Comparison of ENCODE assay signal across 24 cellular contexts in genomic region chr3:7917443-7918151, GRCh38.
DNase-seq lines count a peak whose midpoint lies in the region; ATAC-seq and TF ChIP-seq lines count a peak whose summit lies in the region.
"Had no signal": no experiment of that assay in that cellular context is flagged by ENCODE, and none has a peak within 500 bp of the region (broad histone marks: within the 10 kb centered on the region; RNA-seq: fewer than 3 reads in every experiment).

No MANE protein-coding gene starts in this region.

- ATAC-seq in activated T-cell treated with anti-CD3 and anti-CD28 coated beads, Interleukin-2, amount 50 U/mL, for 72 hours (replicated peaks in 1 of 2): peak; percentile 88 to 93
- ATAC-seq: body of pancreas, gastrocnemius medialis, SK-N-SH treated with all-trans-retinoic acid at 6 μM for 48 hours had no signal

- H3K9me3 Mint-ChIP-seq in activated naive CD4-positive, alpha-beta T cell treated with anti-CD3 and anti-CD28 coated beads, Interleukin-2, amount 10 ng/mL, durations not matched to agents 7 days and 5 days: peaks cover 4% of the 10 kb centered on the region
- no peaks in the 10 kb centered on the region for H3K9me3 Mint-ChIP-seq in activated T-cell treated with anti-CD3 and anti-CD28 coated beads, Interleukin-2, amount 50 U/mL, for 72 hours
- H3K9me3 Mint-ChIP-seq in stimulated activated naive CD8-positive, alpha-beta T cell treated with anti-CD3 and anti-CD28 coated beads, Interleukin-15, Interleukin-2, amounts not matched to agents 100 ng/mL and 50 ng/mL, for 24 hours: peaks cover 13% of the 10 kb centered on the region
- H3K9me3 Mint-ChIP-seq in endothelial cell (ENCODE audit: unreplicated experiment): no peaks in the 10 kb centered on the region
- H3K9me3 Mint-ChIP-seq: activated T-helper 1 cell treated with anti-CD3 and anti-CD28 coated beads, Interleukin-12 subunit alpha, Interleukin-12 subunit beta, Interleukin-2, Interleukin-4 antibody, amounts not matched to agents 30 ng/mL and 10 ng/mL and 1 ng/mL, durations not matched to agents 14 hours and 24 hours and 36 hours had no signal

- H3K27me3 Mint-ChIP-seq in activated naive CD4-positive, alpha-beta T cell treated with anti-CD3 and anti-CD28 coated beads, Interleukin-2, amount 10 ng/mL, durations not matched to agents 7 days and 5 days: no peaks in the 10 kb centered on the region
- no peaks in the 10 kb centered on the region for H3K27me3 Mint-ChIP-seq in activated T-cell treated with anti-CD3 and anti-CD28 coated beads, Interleukin-2, amount 50 U/mL, for 72 hours (ENCODE audit: low read depth)
- no peaks in the 10 kb centered on the region for H3K27me3 Mint-ChIP-seq in stimulated activated naive CD8-positive, alpha-beta T cell treated with anti-CD3 and anti-CD28 coated beads, Interleukin-15, Interleukin-2, amounts not matched to agents 100 ng/mL and 50 ng/mL, for 24 hours
- H3K27me3 Mint-ChIP-seq in endothelial cell (ENCODE audit: unreplicated experiment): no peaks in the 10 kb centered on the region

- peak; percentile 25 for DNase-seq in activated naive CD4-positive, alpha-beta T cell treated with Interleukin-2 at 50 U/mL for 16 hours
- no peak for DNase-seq in activated naive CD4-positive, alpha-beta T cell treated with anti-CD3 and anti-CD28 coated beads, Interleukin-2, amount 10 ng/mL, durations not matched to agents 7 days and 5 days
- peak; percentile 7 to 17 for DNase-seq in activated T-cell treated with anti-CD3 and anti-CD28 coated beads, Interleukin-2, amount 50 U/mL, for 72 hours
- DNase-seq in stimulated activated CD4-positive, alpha-beta T cell treated with anti-CD3 and anti-CD28 coated beads, Interleukin-2, amount 100 ng/mL, for 24 hours: peak; percentile 22 to 33
- DNase-seq in endothelial cell (ENCODE audit: low spot score) (no peak), GM19238 (ENCODE audit: insufficient read length, low spot score) (no peak)
- DNase-seq: adrenal gland, body of pancreas, C1 segment of cervical spinal cord, DMS79, gastrocnemius medialis, GDM1, H9, KBM-7, MG63, NCI-H1105 treated with DMSO at 0.1 percent for 48 hours, NCI-H1930, NCI-H524 treated with DMSO at 0.1 percent for 48 hours, ovary, substantia nigra, upper lobe of left lung had no signal

- no peak for TF ChIP-seq CTCF in endothelial cell (IDR thresholded peaks at IDR 0.05; ENCODE audit: unreplicated experiment)

- H3K4me1 Mint-ChIP-seq in activated naive CD4-positive, alpha-beta T cell treated with anti-CD3 and anti-CD28 coated beads, Interleukin-2, amount 10 ng/mL, durations not matched to agents 7 days and 5 days: peaks cover 19% of the 10 kb centered on the region
- peaks cover 11% of the 10 kb centered on the region for H3K4me1 Mint-ChIP-seq in activated T-cell treated with anti-CD3 and anti-CD28 coated beads, Interleukin-2, amount 50 U/mL, for 72 hours (ENCODE audit: low read depth)
- H3K4me1 Mint-ChIP-seq in stimulated activated naive CD8-positive, alpha-beta T cell treated with anti-CD3 and anti-CD28 coated beads, Interleukin-15, Interleukin-2, amounts not matched to agents 100 ng/mL and 50 ng/mL, for 24 hours (ENCODE audit: low read depth): peaks cover 33% of the 10 kb centered on the region
- no peaks in the 10 kb centered on the region for H3K4me1 Mint-ChIP-seq in endothelial cell (ENCODE audit: unreplicated experiment)

- H3K36me3 Mint-ChIP-seq in activated naive CD4-positive, alpha-beta T cell treated with anti-CD3 and anti-CD28 coated beads, Interleukin-2, amount 10 ng/mL, durations not matched to agents 7 days and 5 days: no peaks in the 10 kb centered on the region
- no peaks in the 10 kb centered on the region for H3K36me3 Mint-ChIP-seq in activated T-cell treated with anti-CD3 and anti-CD28 coated beads, Interleukin-2, amount 50 U/mL, for 72 hours (ENCODE audit: insufficient read depth in 2 of 2)
- no peaks in the 10 kb centered on the region for H3K36me3 Mint-ChIP-seq in stimulated activated naive CD8-positive, alpha-beta T cell treated with anti-CD3 and anti-CD28 coated beads, Interleukin-15, Interleukin-2, amounts not matched to agents 100 ng/mL and 50 ng/mL, for 24 hours (ENCODE audit: low read depth)
- no peaks in the 10 kb centered on the region for H3K36me3 Mint-ChIP-seq in endothelial cell (ENCODE audit: low read depth, unreplicated experiment)

- CTCF ChIA-PET in activated naive CD4-positive, alpha-beta T cell treated with anti-CD3 and anti-CD28 coated beads, Interleukin-2, amount 10 ng/mL, durations not matched to agents 7 days and 5 days (lab: Charles Lee): no interaction called here

- no peak overlapping the region for H3K4me3 Mint-ChIP-seq in activated naive CD4-positive, alpha-beta T cell treated with anti-CD3 and anti-CD28 coated beads, Interleukin-2, amount 10 ng/mL, durations not matched to agents 7 days and 5 days
- H3K4me3 Mint-ChIP-seq in activated T-cell treated with anti-CD3 and anti-CD28 coated beads, Interleukin-2, amount 50 U/mL, for 72 hours: peak overlapping the region in 1 of 2 donors; percentile 41
- H3K4me3 Mint-ChIP-seq in stimulated activated naive CD8-positive, alpha-beta T cell treated with anti-CD3 and anti-CD28 coated beads, Interleukin-15, Interleukin-2, amounts not matched to agents 100 ng/mL and 50 ng/mL, for 24 hours: peak overlapping the region; percentile 30
- no peak overlapping the region for H3K4me3 Mint-ChIP-seq in endothelial cell (ENCODE audit: unreplicated experiment)
- H3K4me3 Mint-ChIP-seq: activated T-helper 1 cell treated with anti-CD3 and anti-CD28 coated beads, Interleukin-12 subunit alpha, Interleukin-12 subunit beta, Interleukin-2, Interleukin-4 antibody, amounts not matched to agents 30 ng/mL and 10 ng/mL and 1 ng/mL, durations not matched to agents 14 hours and 24 hours and 36 hours; H9 had no signal

- no peak overlapping the region for H3K27ac Mint-ChIP-seq in activated naive CD4-positive, alpha-beta T cell treated with anti-CD3 and anti-CD28 coated beads, Interleukin-2, amount 10 ng/mL, durations not matched to agents 7 days and 5 days
- H3K27ac Mint-ChIP-seq in activated T-cell treated with anti-CD3 and anti-CD28 coated beads, Interleukin-2, amount 50 U/mL, for 72 hours: peak overlapping the region; percentile 2
- peak overlapping the region; percentile 70 for H3K27ac Mint-ChIP-seq in stimulated activated naive CD8-positive, alpha-beta T cell treated with anti-CD3 and anti-CD28 coated beads, Interleukin-15, Interleukin-2, amounts not matched to agents 100 ng/mL and 50 ng/mL, for 24 hours
- no peak overlapping the region for H3K27ac Mint-ChIP-seq in endothelial cell (ENCODE audit: unreplicated experiment)
- H3K27ac Mint-ChIP-seq: activated T-helper 1 cell treated with anti-CD3 and anti-CD28 coated beads, Interleukin-12 subunit alpha, Interleukin-12 subunit beta, Interleukin-2, Interleukin-4 antibody, amounts not matched to agents 30 ng/mL and 10 ng/mL and 1 ng/mL, durations not matched to agents 14 hours and 24 hours and 36 hours; H9 had no signal

Comparison
In these comparisons a context has a peak if more than half of its experiments do, and no peak if none do; other contexts are left out.
1. DNase-seq: peak in activated naive CD4-positive, alpha-beta T cell treated with Interleukin-2 at 50 U/mL for 16 hours (single experiment), activated T-cell treated with anti-CD3 and anti-CD28 coated beads, Interleukin-2, amount 50 U/mL, for 72 hours (2 of 2) and stimulated activated CD4-positive, alpha-beta T cell treated with anti-CD3 and anti-CD28 coated beads, Interleukin-2, amount 100 ng/mL, for 24 hours (2 of 2); none in activated naive CD4-positive, alpha-beta T cell treated with anti-CD3 and anti-CD28 coated beads, Interleukin-2, amount 10 ng/mL, durations not matched to agents 7 days and 5 days (single experiment), endothelial cell (single experiment) and GM19238 (single experiment).
2. H3K27ac Mint-ChIP-seq: peak in activated T-cell treated with anti-CD3 and anti-CD28 coated beads, Interleukin-2, amount 50 U/mL, for 72 hours (single experiment) and stimulated activated naive CD8-positive, alpha-beta T cell treated with anti-CD3 and anti-CD28 coated beads, Interleukin-15, Interleukin-2, amounts not matched to agents 100 ng/mL and 50 ng/mL, for 24 hours (single experiment); none in activated naive CD4-positive, alpha-beta T cell treated with anti-CD3 and anti-CD28 coated beads, Interleukin-2, amount 10 ng/mL, durations not matched to agents 7 days and 5 days (single experiment) and endothelial cell (single experiment).